Comparison of ENCODE assay signal across 20 cellular contexts in genomic region chr9:25003686-25004085, GRCh38.
DNase-seq lines count a peak whose midpoint lies in the region; ATAC-seq and TF ChIP-seq lines count a peak whose summit lies in the region.
"Had no signal": no experiment of that assay in that cellular context is flagged by ENCODE, and none has a peak within 500 bp of the region (broad histone marks: within the 10 kb centered on the region; RNA-seq: fewer than 3 reads in every experiment).

No MANE protein-coding gene starts in this region.

- TF ChIP-seq POLR2A in NB4 (IDR thresholded peaks at IDR 0.05; ENCODE audit: extremely low read depth, insufficient read length), result no peak

- TF ChIP-seq CTCF in NB4 (IDR thresholded peaks at IDR 0.05; ENCODE audit: low read depth, low read length) (no peak), endothelial cell (IDR thresholded peaks at IDR 0.05; ENCODE audit: unreplicated experiment) (peak; percentile 40), progenitor cell of endocrine pancreas (IDR thresholded peaks at IDR 0.05; ENCODE audit: unreplicated experiment) (peak; percentile 64)

- no peak overlapping the region for H3K4me3 ChIP-seq in NB4 (ENCODE audit: low read depth, low read length)
- H3K4me3 ChIP-seq: A549, Peyer's patch had no signal

- H3K4me3 Mint-ChIP-seq in activated naive CD8-positive, alpha-beta T cell treated with anti-CD3 and anti-CD28 coated beads, Interleukin-2, amount 50 U/mL, for 24 hours, result no peak overlapping the region
- no peak overlapping the region for H3K4me3 Mint-ChIP-seq in activated naive CD8-positive, alpha-beta T cell treated with anti-CD3 and anti-CD28 coated beads for 36 hours
- H3K4me3 Mint-ChIP-seq in endothelial cell (ENCODE audit: unreplicated experiment), result no peak overlapping the region
- H3K4me3 Mint-ChIP-seq in progenitor cell of endocrine pancreas (ENCODE audit: low read depth), result no peak overlapping the region
- H3K4me3 Mint-ChIP-seq: activated B cell treated with CpG ODN at 0.5 μM for 24 hours; CD4-positive, CD25-positive, alpha-beta regulatory T cell; T-cell had no signal

- ATAC-seq in activated naive CD8-positive, alpha-beta T cell treated with anti-CD3 and anti-CD28 coated beads, Interleukin-2, amount 50 U/mL, for 24 hours, result peak; percentile 24
- ATAC-seq: A549, T-cell had no signal

- H3K9me3 Mint-ChIP-seq in activated naive CD8-positive, alpha-beta T cell treated with anti-CD3 and anti-CD28 coated beads, Interleukin-2, amount 50 U/mL, for 24 hours, result peaks cover 21% of the 10 kb centered on the region
- peaks cover 6% of the 10 kb centered on the region for H3K9me3 Mint-ChIP-seq in activated naive CD8-positive, alpha-beta T cell treated with anti-CD3 and anti-CD28 coated beads for 36 hours
- H3K9me3 Mint-ChIP-seq in endothelial cell (ENCODE audit: unreplicated experiment) (no peaks in the 10 kb centered on the region), progenitor cell of endocrine pancreas (ENCODE audit: low read depth) (no peaks in the 10 kb centered on the region)

- no peak overlapping the region for H3K27ac Mint-ChIP-seq in activated naive CD8-positive, alpha-beta T cell treated with anti-CD3 and anti-CD28 coated beads, Interleukin-2, amount 50 U/mL, for 24 hours
- H3K27ac Mint-ChIP-seq in activated naive CD8-positive, alpha-beta T cell treated with anti-CD3 and anti-CD28 coated beads for 36 hours, result no peak overlapping the region
- H3K27ac Mint-ChIP-seq in endothelial cell (ENCODE audit: unreplicated experiment), result no peak overlapping the region
- H3K27ac Mint-ChIP-seq in progenitor cell of endocrine pancreas, result no peak overlapping the region
- H3K27ac Mint-ChIP-seq: activated B cell treated with CpG ODN at 0.5 μM for 24 hours; CD4-positive, CD25-positive, alpha-beta regulatory T cell; T-cell had no signal

- no peaks in the 10 kb centered on the region for H3K4me1 Mint-ChIP-seq in activated naive CD8-positive, alpha-beta T cell treated with anti-CD3 and anti-CD28 coated beads, Interleukin-2, amount 50 U/mL, for 24 hours
- no peaks in the 10 kb centered on the region for H3K4me1 Mint-ChIP-seq in activated naive CD8-positive, alpha-beta T cell treated with anti-CD3 and anti-CD28 coated beads for 36 hours
- H3K4me1 Mint-ChIP-seq in endothelial cell (ENCODE audit: unreplicated experiment) (no peaks in the 10 kb centered on the region), progenitor cell of endocrine pancreas (ENCODE audit: low read depth) (peaks cover 2% of the 10 kb centered on the region)
- H3K4me1 Mint-ChIP-seq: activated B cell treated with CpG ODN at 0.5 μM for 24 hours; CD4-positive, CD25-positive, alpha-beta regulatory T cell; T-cell had no signal

- H3K27me3 Mint-ChIP-seq in activated naive CD8-positive, alpha-beta T cell treated with anti-CD3 and anti-CD28 coated beads, Interleukin-2, amount 50 U/mL, for 24 hours, result no peaks in the 10 kb centered on the region
- H3K27me3 Mint-ChIP-seq in activated naive CD8-positive, alpha-beta T cell treated with anti-CD3 and anti-CD28 coated beads for 36 hours, result no peaks in the 10 kb centered on the region
- peaks cover 4% of the 10 kb centered on the region for H3K27me3 Mint-ChIP-seq in endothelial cell (ENCODE audit: unreplicated experiment)
- H3K27me3 Mint-ChIP-seq in progenitor cell of endocrine pancreas, result peaks cover 6% of the 10 kb centered on the region
- H3K27me3 Mint-ChIP-seq: activated B cell treated with CpG ODN at 0.5 μM for 24 hours; CD4-positive, CD25-positive, alpha-beta regulatory T cell; T-cell had no signal

- no peaks in the 10 kb centered on the region for H3K36me3 Mint-ChIP-seq in activated naive CD8-positive, alpha-beta T cell treated with anti-CD3 and anti-CD28 coated beads, Interleukin-2, amount 50 U/mL, for 24 hours (ENCODE audit: low read depth)
- H3K36me3 Mint-ChIP-seq in activated naive CD8-positive, alpha-beta T cell treated with anti-CD3 and anti-CD28 coated beads for 36 hours, result no peaks in the 10 kb centered on the region
- H3K36me3 Mint-ChIP-seq in endothelial cell (ENCODE audit: low read depth, unreplicated experiment) (no peaks in the 10 kb centered on the region), progenitor cell of endocrine pancreas (ENCODE audit: insufficient read depth) (no peaks in the 10 kb centered on the region)
- H3K36me3 Mint-ChIP-seq: CD4-positive, CD25-positive, alpha-beta regulatory T cell; T-cell had no signal

- DNase-seq in activated naive CD8-positive, alpha-beta T cell treated with anti-CD3 and anti-CD28 coated beads, Interleukin-2, amount 50 U/mL, for 24 hours, result no peak
- no peak for DNase-seq in activated naive CD8-positive, alpha-beta T cell treated with anti-CD3 and anti-CD28 coated beads for 36 hours
- DNase-seq in NB4 (ENCODE audit: low read depth) (peak; percentile 0), endothelial cell (ENCODE audit: low spot score) (peak; percentile 21), progenitor cell of endocrine pancreas (ENCODE audit: low spot score, unreplicated experiment) (peak; percentile 25), MV-4-11 (lab: John Stamatoyannopoulos, UW) (no peak), DMS53 treated with DMSO at 0.1 percent for 48 hours (lab: John Stamatoyannopoulos, UW; ENCODE audit: unreplicated experiment) (no peak)
- no peak for DNase-seq in stimulated activated CD4-positive, alpha-beta T cell treated with anti-CD3 and anti-CD28 coated beads, Interleukin-4, amount 100 ng/mL, for 4 hours
- DNase-seq: activated B cell treated with CpG ODN at 0.5 μM for 24 hours; activated effector memory CD4-positive, alpha-beta T cell treated with anti-CD3 and anti-CD28 coated beads, Interleukin-2, amount 50 U/mL, for 16 hours; anterior cingulate cortex; CD4-positive, CD25-positive, alpha-beta regulatory T cell; KG1; kidney glomerular epithelial cell; NCI-H2029 treated with DMSO at 0.1 percent for 48 hours; NCI-H524 treated with DMSO at 0.1 percent for 48 hours; occipital lobe; Peyer's patch; T-cell had no signal

Comparison
In these comparisons a context has a peak if more than half of its experiments do, and no peak if none do; other contexts are left out.
1. DNase-seq: peak in NB4 (single experiment), endothelial cell (single experiment) and progenitor cell of endocrine pancreas (single experiment); none in activated naive CD8-positive, alpha-beta T cell treated with anti-CD3 and anti-CD28 coated beads, Interleukin-2, amount 50 U/mL, for 24 hours (single experiment), activated naive CD8-positive, alpha-beta T cell treated with anti-CD3 and anti-CD28 coated beads for 36 hours (single experiment), stimulated activated CD4-positive, alpha-beta T cell treated with anti-CD3 and anti-CD28 coated beads, Interleukin-4, amount 100 ng/mL, for 4 hours (0 of 2), MV-4-11 (single experiment) and DMS53 treated with DMSO at 0.1 percent for 48 hours (single experiment).